ENCODE assay signal across 23 cellular contexts in genomic region chr14:51597511-51597920, GRCh38. TPM values are rescaled to one million over a fixed set of nuclear protein-coding genes. Genes with fewer than 3 reads are reported as not detected.
DNase-seq lines count a peak whose midpoint lies in the region; TF ChIP-seq lines count a peak whose summit lies in the region.
"Had no signal": no experiment of that assay in that cellular context is flagged by ENCODE, and none has a peak within 500 bp of the region (broad histone marks: within the 10 kb centered on the region; RNA-seq: fewer than 3 reads in every experiment).

No MANE protein-coding gene starts in this region.

- DNase-seq in GM03348 (ENCODE audit: low spot score) (peak; percentile 56), NCI-H460 (ENCODE audit: extremely low read depth, low read depth) (peak; percentile 8), fibroblast of mammary gland (ENCODE audit: low read depth) (peak; percentile 66), T-helper 9 cell (no peak), DMS114 treated with DMSO at 0.1 percent for 48 hours (lab: John Stamatoyannopoulos, UW; ENCODE audit: unreplicated experiment) (no peak), midbrain (lab: John Stamatoyannopoulos, UW) (no peak), NCI-H510A treated with DMSO at 0.1 percent for 48 hours (lab: John Stamatoyannopoulos, UW) (no peak)
- DNase-seq: activated CD4-positive, alpha-beta memory T cell treated with anti-CD3 and anti-CD28 coated beads for 36 hours; activated naive CD4-positive, alpha-beta T cell treated with Interleukin-2 at 50 U/mL for 16 hours; activated T-cell treated with anti-CD3 and anti-CD28 coated beads for 4 hours; amygdala; C1 segment of cervical spinal cord; effector CD4-positive, alpha-beta T cell; heart left ventricle; left ventricle myocardium superior; NCI-H1092; NCI-H2081 treated with DMSO at 0.1 percent for 48 hours; NCI-H526; right lobe of liver; stimulated activated naive B cell treated with anti-CD40 and anti-IgM and Interleukin-4, amounts not matched to agents 10 μg/mL and 1 μg/mL and 100 μg/mL, for 72 hours; WERI-Rb-1 had no signal

- TF ChIP-seq CTCF in fibroblast of mammary gland (conservative IDR thresholded peaks at IDR 0.05; ENCODE audit: control insufficient read depth, insufficient read depth, low read depth, low read length) = no peak

- H3K4me3 ChIP-seq in fibroblast of mammary gland (ENCODE audit: control insufficient read depth, low read depth, low read length) = no peak overlapping the region
- H3K4me3 ChIP-seq: esophagus muscularis mucosa, heart left ventricle, right lobe of liver, thoracic aorta had no signal

RNA-seq across cellular contexts. Expression of gene FRMD6, which starts 54.2 kb away (rescaled TPM):
- 90.8 and 93.8 TPM in 2 replicates for total RNA-seq in NCI-H460 (2014; rRNA removed; shearing (Covaris generic))
- polyA plus RNA-seq in NCI-H460 (2014; cell fraction: nucleus; rRNA removed) = 58.5 and 73.7 TPM in 2 replicates

Comparison
In these comparisons a context has a peak if more than half of its experiments do, and no peak if none do; other contexts are left out.
1. DNase-seq: peak in GM03348 (single experiment), NCI-H460 (single experiment) and fibroblast of mammary gland (single experiment); none in T-helper 9 cell (single experiment), DMS114 treated with DMSO at 0.1 percent for 48 hours (single experiment), midbrain (single experiment) and NCI-H510A treated with DMSO at 0.1 percent for 48 hours (single experiment).